ENCODE assay signal across 15 cellular contexts in genomic region chr15:74830868-74831267, GRCh38. TPM values are rescaled to one million over a fixed set of nuclear protein-coding genes. Genes with fewer than 3 reads are reported as not detected.
DNase-seq lines count a peak whose midpoint lies in the region; ATAC-seq lines count a peak whose summit lies in the region.
"Had no signal": no experiment of that assay in that cellular context is flagged by ENCODE, and none has a peak within 500 bp of the region (broad histone marks: within the 10 kb centered on the region; RNA-seq: fewer than 3 reads in every experiment).

No MANE protein-coding gene starts in this region.

- H3K4me1 ChIP-seq in stomach smooth muscle (ENCODE audit: control insufficient read depth, insufficient read depth, low read length), result peaks cover 9% of the 10 kb centered on the region

- H3K4me3 ChIP-seq in stomach smooth muscle (ENCODE audit: low read length in 2 of 2), result no peak overlapping the region
- H3K4me3 ChIP-seq: body of pancreas had no signal

- H3K9me3 ChIP-seq in stomach smooth muscle (ENCODE audit: control insufficient read depth in 2 of 2, low read length in 2 of 2), result no peaks in the 10 kb centered on the region
- H3K9me3 ChIP-seq: body of pancreas had no signal

- peak; percentile 67 for DNase-seq in NCI-H1694 (lab: John Stamatoyannopoulos, UW)
- DNase-seq in cerebellar cortex (ENCODE audit: low spot score), result peak; percentile 84
- no peak for DNase-seq in left lobe of liver (ENCODE audit: low spot score)
- DNase-seq in NCI-H128 (lab: John Stamatoyannopoulos, UW; ENCODE audit: unreplicated experiment), result no peak
- DNase-seq: body of pancreas; CD8-positive, alpha-beta T cell; NCI-H1436 treated with DMSO at 0.1 percent for 48 hours; NCI-H526; stimulated activated CD4-positive, alpha-beta T cell treated with anti-CD3 and anti-CD28 coated beads, Interleukin-12 subunit alpha, Interleukin-12 subunit beta, amount 100 ng/mL, for 4 hours; WERI-Rb-1 had no signal

- peak overlapping the region in 1 of 2 donors; percentile 13 for H3K9ac ChIP-seq in stomach smooth muscle (ENCODE audit: low read length in 2 of 2)
- H3K9ac ChIP-seq: KMS-11 had no signal

- H3K27me3 ChIP-seq in stomach smooth muscle (ENCODE audit: control insufficient read depth in 1 of 2, insufficient read depth in 2 of 2, low read length in 2 of 2), result peaks cover 15 to 22% of the 10 kb centered on the region in 2 donors

- peak overlapping the region; percentile 60 for H3K27ac ChIP-seq in stomach smooth muscle (ENCODE audit: low read length)
- H3K27ac ChIP-seq: body of pancreas, KMS-11 had no signal

- no peaks in the 10 kb centered on the region for H3K36me3 ChIP-seq in stomach smooth muscle (ENCODE audit: control insufficient read depth in 2 of 2, insufficient read depth in 2 of 2, low read length in 2 of 2)

- peak; percentile 25 for ATAC-seq in left lobe of liver
- no peak for ATAC-seq in GM18519 (IDR thresholded peaks at IDR 0.05; ENCODE audit: low FRiP score, unreplicated experiment)
- no peak for ATAC-seq in HG03442 (IDR thresholded peaks at IDR 0.05; ENCODE audit: unreplicated experiment)
- ATAC-seq: body of pancreas; CD8-positive, alpha-beta T cell had no signal

RNA-seq across cellular contexts. Expression of gene CPLX3, which starts 4.4 kb away (rescaled TPM):
- not detected for total RNA-seq in left lobe of liver
- total RNA-seq: body of pancreas, mesenteric fat pad had no signal

RNA-seq across cellular contexts. Expression of gene ULK3, which starts 12.1 kb away (rescaled TPM):
- total RNA-seq in left lobe of liver, result 23.8 TPM

RNA-seq across cellular contexts. Expression of gene LMAN1L, which starts 18.2 kb away (rescaled TPM):
- not detected for total RNA-seq in left lobe of liver
- total RNA-seq: body of pancreas; CD8-positive, alpha-beta T cell; mesenteric fat pad had no signal

RNA-seq across cellular contexts. Expression of gene SCAMP2, which starts 42.3 kb away (rescaled TPM):
- total RNA-seq in left lobe of liver, result 36.1 TPM

RNA-seq across cellular contexts. Expression of gene CSK, which starts 49.0 kb away (rescaled TPM):
- total RNA-seq in left lobe of liver, result 32.7 TPM

Comparison
In these comparisons a context has a peak if more than half of its experiments do, and no peak if none do; other contexts are left out.
1. DNase-seq: peak in NCI-H1694 (single experiment) and cerebellar cortex (single experiment); none in left lobe of liver (single experiment) and NCI-H128 (single experiment).